ENCODE assay signal across 11 cellular contexts in genomic region chr12:87311206-87311605, GRCh38.
DNase-seq lines count a peak whose midpoint lies in the region; ATAC-seq and TF ChIP-seq lines count a peak whose summit lies in the region.
"Had no signal": no experiment of that assay in that cellular context is flagged by ENCODE, and none has a peak within 500 bp of the region (broad histone marks: within the 10 kb centered on the region; RNA-seq: fewer than 3 reads in every experiment).

No MANE protein-coding gene starts in this region.

- DNase-seq in left ventricle myocardium inferior (no peak), right atrium auricular region (ENCODE audit: low spot score) (no peak), M059J (ENCODE audit: low read depth) (peak; percentile 20), spleen (no peak), AG08396 (ENCODE audit: low spot score) (no peak), mucosa of descending colon (no peak)
- no peak for DNase-seq in activated T-helper 2 cell treated with anti-CD3 and anti-CD28 coated beads, Interferon-gamma antibody, Interleukin-2, Interleukin-4, amounts not matched to agents 10 μg/mL and 5 μg/mL and 100 μg/mL, durations not matched to agents 14 hours and 24 hours and 36 hours (ENCODE audit: low spot score)
- DNase-seq: activated CD4-positive, alpha-beta T cell treated with anti-CD3 and anti-CD28 coated beads, Interleukin-2, amount 10 ng/mL, durations not matched to agents 24 days and 14 days had no signal

- H3K27ac ChIP-seq in left ventricle myocardium inferior (replicated peaks) = peak overlapping the region; percentile 7
- H3K27ac ChIP-seq in right atrium auricular region = peak overlapping the region in 1 of 2 donors; percentile 25
- peak overlapping the region in 5 of 8 donors; percentile 37 to 76 (median 61) for H3K27ac ChIP-seq in spleen
- H3K27ac ChIP-seq: epithelial cell of prostate, prostate gland had no signal

- H3K4me1 ChIP-seq in left ventricle myocardium inferior (peaks cover 7% of the 10 kb centered on the region), right atrium auricular region (no peaks in the 10 kb centered on the region), spleen (peaks cover 0 to 34% (median 10%) of the 10 kb centered on the region in 6 donors), mucosa of descending colon (ENCODE audit: low read depth) (no peaks in the 10 kb centered on the region)
- H3K4me1 ChIP-seq: prostate gland had no signal

- no peaks in the 10 kb centered on the region for H3K27me3 Mint-ChIP-seq in activated T-helper 2 cell treated with anti-CD3 and anti-CD28 coated beads, Interferon-gamma antibody, Interleukin-2, Interleukin-4, amounts not matched to agents 10 μg/mL and 5 μg/mL and 100 μg/mL, durations not matched to agents 14 hours and 24 hours and 36 hours (ENCODE audit: low read depth)
- H3K27me3 Mint-ChIP-seq: activated CD4-positive, alpha-beta T cell treated with anti-CD3 and anti-CD28 coated beads, Interleukin-2, amount 10 ng/mL, durations not matched to agents 24 days and 14 days had no signal

- H3K4me3 ChIP-seq in left ventricle myocardium inferior (no peak overlapping the region), right atrium auricular region (no peak overlapping the region), spleen (no peak overlapping the region), mucosa of descending colon (no peak overlapping the region)
- H3K4me3 ChIP-seq: prostate gland had no signal

- H3K4me1 Mint-ChIP-seq in activated T-helper 2 cell treated with anti-CD3 and anti-CD28 coated beads, Interferon-gamma antibody, Interleukin-2, Interleukin-4, amounts not matched to agents 10 μg/mL and 5 μg/mL and 100 μg/mL, durations not matched to agents 14 hours and 24 hours and 36 hours (ENCODE audit: low read depth) = no peaks in the 10 kb centered on the region
- H3K4me1 Mint-ChIP-seq: activated CD4-positive, alpha-beta T cell treated with anti-CD3 and anti-CD28 coated beads, Interleukin-2, amount 10 ng/mL, durations not matched to agents 24 days and 14 days had no signal

- no peaks in the 10 kb centered on the region for H3K36me3 Mint-ChIP-seq in activated T-helper 2 cell treated with anti-CD3 and anti-CD28 coated beads, Interferon-gamma antibody, Interleukin-2, Interleukin-4, amounts not matched to agents 10 μg/mL and 5 μg/mL and 100 μg/mL, durations not matched to agents 14 hours and 24 hours and 36 hours (ENCODE audit: low read depth)

- no peaks in the 10 kb centered on the region for H3K9me3 ChIP-seq in left ventricle myocardium inferior (replicated peaks)
- H3K9me3 ChIP-seq in right atrium auricular region = no peaks in the 10 kb centered on the region
- H3K9me3 ChIP-seq in spleen = no peaks in the 10 kb centered on the region
- H3K9me3 ChIP-seq in mucosa of descending colon = no peaks in the 10 kb centered on the region
- H3K9me3 ChIP-seq: prostate gland had no signal

- H3K27ac Mint-ChIP-seq in activated T-helper 2 cell treated with anti-CD3 and anti-CD28 coated beads, Interferon-gamma antibody, Interleukin-2, Interleukin-4, amounts not matched to agents 10 μg/mL and 5 μg/mL and 100 μg/mL, durations not matched to agents 14 hours and 24 hours and 36 hours = no peak overlapping the region
- H3K27ac Mint-ChIP-seq: activated CD4-positive, alpha-beta T cell treated with anti-CD3 and anti-CD28 coated beads, Interleukin-2, amount 10 ng/mL, durations not matched to agents 24 days and 14 days had no signal

- no peak overlapping the region for H3K4me3 Mint-ChIP-seq in activated T-helper 2 cell treated with anti-CD3 and anti-CD28 coated beads, Interferon-gamma antibody, Interleukin-2, Interleukin-4, amounts not matched to agents 10 μg/mL and 5 μg/mL and 100 μg/mL, durations not matched to agents 14 hours and 24 hours and 36 hours (ENCODE audit: low read depth)
- H3K4me3 Mint-ChIP-seq: activated CD4-positive, alpha-beta T cell treated with anti-CD3 and anti-CD28 coated beads, Interleukin-2, amount 10 ng/mL, durations not matched to agents 24 days and 14 days had no signal

- intact Hi-C loops in left ventricle myocardium inferior (cut with micrococcal nuclease) = no loop called here
- intact Hi-C loops in spleen (cut with DNase I; ENCODE audit: low total_unique reads) = no loop called here
- intact Hi-C loops in activated T-helper 2 cell treated with anti-CD3 and anti-CD28 coated beads, Interferon-gamma antibody, Interleukin-2, Interleukin-4, amounts not matched to agents 10 μg/mL and 5 μg/mL and 100 μg/mL, durations not matched to agents 14 hours and 24 hours and 36 hours (cut with micrococcal nuclease) = no loop called here
- intact Hi-C loops in mucosa of descending colon (cut with DNase I, micrococcal nuclease) = no loop called here

- no peak for TF ChIP-seq CTCF in left ventricle myocardium inferior (IDR thresholded peaks at IDR 0.05; ENCODE audit: borderline replicate concordance)
- no peak for TF ChIP-seq CTCF in right atrium auricular region (IDR thresholded peaks at IDR 0.05)
- no peak for TF ChIP-seq CTCF in spleen (IDR thresholded peaks at IDR 0.05 in 8 of 11, conservative IDR thresholded peaks at IDR 0.05 in 3 of 11)
- TF ChIP-seq CTCF in mucosa of descending colon (IDR thresholded peaks at IDR 0.05) = no peak

- no peaks in the 10 kb centered on the region for H3K36me3 ChIP-seq in left ventricle myocardium inferior
- H3K36me3 ChIP-seq in right atrium auricular region = no peaks in the 10 kb centered on the region
- H3K36me3 ChIP-seq in spleen = no peaks in the 10 kb centered on the region
- no peaks in the 10 kb centered on the region for H3K36me3 ChIP-seq in mucosa of descending colon (ENCODE audit: low read depth)
- H3K36me3 ChIP-seq: prostate gland had no signal

- H3K27me3 ChIP-seq in left ventricle myocardium inferior (ENCODE audit: low read depth) (no peaks in the 10 kb centered on the region), right atrium auricular region (no peaks in the 10 kb centered on the region), spleen (replicated peaks in 1 of 7) (no peaks in the 10 kb centered on the region)

- H3K9me3 Mint-ChIP-seq in activated T-helper 2 cell treated with anti-CD3 and anti-CD28 coated beads, Interferon-gamma antibody, Interleukin-2, Interleukin-4, amounts not matched to agents 10 μg/mL and 5 μg/mL and 100 μg/mL, durations not matched to agents 14 hours and 24 hours and 36 hours = no peaks in the 10 kb centered on the region
- H3K9me3 Mint-ChIP-seq: activated CD4-positive, alpha-beta T cell treated with anti-CD3 and anti-CD28 coated beads, Interleukin-2, amount 10 ng/mL, durations not matched to agents 24 days and 14 days had no signal

- peak; percentile 91 for ATAC-seq in HG02885 (IDR thresholded peaks at IDR 0.05; ENCODE audit: poor library complexity, unreplicated experiment)
- ATAC-seq in mucosa of descending colon = no peak

- TF ChIP-seq POLR2A in spleen (IDR thresholded peaks at IDR 0.05) = no peak

- 40 to 59% (median 45%) methylated on average over 1 of the region's 1 CpG for WGBS in spleen, 5 donors
